Comparison of ENCODE assay signal across 12 cellular contexts in genomic region chr4:38869511-38869910, GRCh38. TPM values are rescaled to one million over a fixed set of nuclear protein-coding genes. Genes with fewer than 3 reads are reported as not detected.
DNase-seq lines count a peak whose midpoint lies in the region; ATAC-seq, FAIRE-seq and TF ChIP-seq lines count a peak whose summit lies in the region.
"Had no signal": no experiment of that assay in that cellular context is flagged by ENCODE, and none has a peak within 500 bp of the region (broad histone marks: within the 10 kb centered on the region; RNA-seq: fewer than 3 reads in every experiment).

No MANE protein-coding gene starts in this region.

- TF ChIP-seq POLR2A in HepG2 (IDR thresholded peaks at IDR 0.05; ENCODE audit: insufficient read depth in 1 of 2, low read depth in 2 of 2, low read length in 2 of 2) = no peak; a peak in 1 of 4 replicates
- no peak for TF ChIP-seq POLR2A in erythroblast (IDR thresholded peaks at IDR 0.05; ENCODE audit: low read length)

- TF ChIP-seq EP300 in HepG2 (IDR thresholded peaks at IDR 0.05; ENCODE audit: low read depth in 2 of 2, low read length in 2 of 2) (no peak), HepG2 (CRISPR knock-in tag; IDR thresholded peaks at IDR 0.05; ENCODE audit: borderline replicate concordance) (no peak)

- H3K4me3 ChIP-seq in astrocyte of the cerebellum (ENCODE audit: low read depth, low read length) (peak overlapping the region; percentile 95), HepG2 (replicated peaks in 1 of 3; ENCODE audit: insufficient read depth in 1 of 3, low read depth in 2 of 3, low read length in 3 of 3) (peak overlapping the region in 1 of 3 experiments; percentile 96; a peak in 1 of 6 replicates), stomach smooth muscle (ENCODE audit: low read length in 2 of 2) (peak overlapping the region; percentile 80 to 89)
- no peak overlapping the region for H3K4me3 ChIP-seq in CD4-positive, alpha-beta memory T cell (ENCODE audit: low read length in 2 of 2)

- H2AFZ ChIP-seq in HepG2 (ENCODE audit: low read length) = no peak overlapping the region

- peak overlapping the region; percentile 89 for H3K27ac ChIP-seq in HepG2 (ENCODE audit: extremely low read length, insufficient read depth, low read length)
- peak overlapping the region; percentile 94 for H3K27ac ChIP-seq in stomach smooth muscle (ENCODE audit: low read length)
- no peak overlapping the region for H3K27ac ChIP-seq in CD4-positive, alpha-beta memory T cell (ENCODE audit: low read depth, low read length)

- peak overlapping the region in 2 of 8 donors; percentile 18 to 67 for H3K4me3 Mint-ChIP-seq in CD4-positive, alpha-beta memory T cell
- H3K4me3 Mint-ChIP-seq: activated T-cell treated with anti-CD3 and anti-CD28 coated beads, Interleukin-2, amount 50 U/mL, for 4 hours had no signal

- intact Hi-C loops in HepG2 (cut with micrococcal nuclease; ENCODE audit: unreplicated experiment) = no loop called here
- intact Hi-C loops in CD4-positive, alpha-beta memory T cell (cut with micrococcal nuclease) = no loop called here

- in situ Hi-C loops in astrocyte of the cerebellum (cut with HindIII; ENCODE audit: low sequenced_read_pairs) (no loop called here), HepG2 (cut with HindIII; ENCODE audit: extremely low pct_ligation_motif_present, low pct_unique_long_range_greater_than_20kb) (no loop called here), GM13977 (cut with MboI; ENCODE audit: low pct_unique_long_range_greater_than_20kb, low sequenced_read_pairs, unreplicated experiment) (no loop called here)

- H3K9ac ChIP-seq in HepG2 (ENCODE audit: insufficient read depth, low read depth, low read length) (peak overlapping the region; percentile 98; the same call in 1 of the 2 replicates), stomach smooth muscle (ENCODE audit: low read length in 2 of 2) (peak overlapping the region; percentile 93 to 94)

- H3K36me3 ChIP-seq in HepG2 (replicated peaks in 1 of 2; ENCODE audit: control insufficient read depth in 1 of 2, insufficient read depth in 2 of 2, low read length in 2 of 2) (peaks cover 5% of the 10 kb centered on the region in 2 experiments), stomach smooth muscle (ENCODE audit: control insufficient read depth in 2 of 2, insufficient read depth in 2 of 2, low read length in 2 of 2) (peaks cover 0 to 9% of the 10 kb centered on the region in 2 donors)
- H3K36me3 ChIP-seq in CD4-positive, alpha-beta memory T cell (ENCODE audit: insufficient read depth, low read length) = no peaks in the 10 kb centered on the region

- peak overlapping the region; percentile 97 for H3K4me2 ChIP-seq in HepG2 (ENCODE audit: low read depth, low read length)

- ATAC-seq in HepG2 (no peak), GM18498 (IDR thresholded peaks at IDR 0.05; ENCODE audit: unreplicated experiment) (no peak)
- ATAC-seq: activated T-cell treated with anti-CD3 and anti-CD28 coated beads, Interleukin-2, amount 50 U/mL, for 4 hours had no signal

- peaks cover 7% of the 10 kb centered on the region; the same call in 1 of the 2 replicates for H4K20me1 ChIP-seq in HepG2 (ENCODE audit: insufficient read depth, low read length)

- peaks cover 42% of the 10 kb centered on the region for H3K79me2 ChIP-seq in HepG2 (ENCODE audit: insufficient read depth, low read length)

- TF ChIP-seq CTCF in astrocyte of the cerebellum (IDR thresholded peaks at IDR 0.05; ENCODE audit: low read depth, low read length, missing control alignments) (no peak), HepG2 (CRISPR knock-in tag; IDR thresholded peaks at IDR 0.05) (no peak), GM13977 (IDR thresholded peaks at IDR 0.05; ENCODE audit: extremely low read depth, insufficient read depth, missing control alignments) (no peak)

- no peaks in the 10 kb centered on the region for H3K27me3 ChIP-seq in HepG2 (ENCODE audit: control insufficient read depth in 1 of 2, insufficient read depth in 2 of 2, low read length in 2 of 2)
- no peaks in the 10 kb centered on the region for H3K27me3 ChIP-seq in stomach smooth muscle (ENCODE audit: control insufficient read depth in 1 of 2, insufficient read depth in 2 of 2, low read length in 2 of 2)
- H3K27me3 ChIP-seq in CD4-positive, alpha-beta memory T cell (ENCODE audit: insufficient read depth, low read length) = no peaks in the 10 kb centered on the region

- no TSS peak for BruUV-seq in HepG2 (replicated peaks; lab: Mats Ljungman, UMichigan)

- H3K4me1 Mint-ChIP-seq in CD4-positive, alpha-beta memory T cell = peaks cover 5 to 14% (median 11%) of the 10 kb centered on the region in 4 donors

- H3K27me3 Mint-ChIP-seq in CD4-positive, alpha-beta memory T cell = peaks cover 11 to 17% of the 10 kb centered on the region in 2 donors

- TF ChIP-seq RAD21 in HepG2 (CRISPR knock-in tag; IDR thresholded peaks at IDR 0.05) = no peak

- DNase-seq in ELR (ENCODE audit: low read depth) (peak; percentile 30), astrocyte of the cerebellum (ENCODE audit: low read depth) (no peak), HepG2 (ENCODE audit: low spot score) (no peak), GM13977 (ENCODE audit: low spot score) (no peak), erythroblast (lab: John Stamatoyannopoulos, UW) (no peak)
- no peak for DNase-seq in CD4-positive, alpha-beta memory T cell
- DNase-seq: activated CD4-positive, CD25-positive, alpha-beta regulatory T cell; activated T-cell treated with anti-CD3 and anti-CD28 coated beads, Interleukin-2, amount 50 U/mL, for 4 hours; midbrain; NCI-H446 treated with DMSO at 0.1 percent for 48 hours had no signal

- no peak overlapping the region for H3K27ac Mint-ChIP-seq in CD4-positive, alpha-beta memory T cell

- WGBS in HepG2 (ENCODE audit: low lambda C conversion rate) = 95% methylated on average over 2 of the region's 2 CpGs

- no peaks in the 10 kb centered on the region for H3K9me3 ChIP-seq in HepG2 (ENCODE audit: low read length)
- no peaks in the 10 kb centered on the region for H3K9me3 ChIP-seq in stomach smooth muscle (ENCODE audit: control insufficient read depth in 2 of 2, low read length in 2 of 2)
- no peaks in the 10 kb centered on the region for H3K9me3 ChIP-seq in CD4-positive, alpha-beta memory T cell (ENCODE audit: control insufficient read depth in 1 of 2, low read length in 2 of 2)

- POLR2A ChIA-PET in HepG2 (lab: Yijun Ruan, JAX) = no interaction called here
- POLR2A ChIA-PET in CD4-positive, alpha-beta memory T cell (lab: Charles Lee; ENCODE audit: partially characterized antibody) = no interaction called here

- no peak for FAIRE-seq in HepG2 (lab: Jason Lieb, UNC)

- H3K36me3 Mint-ChIP-seq in CD4-positive, alpha-beta memory T cell = no peaks in the 10 kb centered on the region

- H3K4me1 ChIP-seq in HepG2 (ENCODE audit: insufficient read depth, low read length) (peaks cover 78% of the 10 kb centered on the region), stomach smooth muscle (ENCODE audit: control insufficient read depth, insufficient read depth, low read length) (peaks cover 34% of the 10 kb centered on the region)
- no peaks in the 10 kb centered on the region for H3K4me1 ChIP-seq in CD4-positive, alpha-beta memory T cell (ENCODE audit: insufficient read depth, low read length)

- CTCF ChIA-PET in HepG2 (lab: Yijun Ruan, JAX; ENCODE audit: low intra/inter-chr PET ratio, low total read pairs) = no interaction called here
- CTCF ChIA-PET in CD4-positive, alpha-beta memory T cell (lab: Charles Lee; ENCODE audit: partially characterized antibody) = interaction anchor here (1.5 kb wide), 1 partner anchor 9 kb away, joined by 6 read pairs; no protein-coding TSS in a partner anchor

- H3K9me3 Mint-ChIP-seq in CD4-positive, alpha-beta memory T cell = no peaks in the 10 kb centered on the region
- H3K9me3 Mint-ChIP-seq: activated T-cell treated with anti-CD3 and anti-CD28 coated beads, Interleukin-2, amount 50 U/mL, for 4 hours had no signal

RNA-seq across cellular contexts. Expression of gene FAM114A1, which starts 1.9 kb away (rescaled TPM):
- total RNA-seq in HepG2 (2016; rRNA removed; fragmentation: Illumina TruSeq; extraction: Trizol) = 61.0 and 87.0 TPM in 2 replicates
- 8.9 and 9.7 TPM in 2 replicates for total RNA-seq in HepG2 (2016; cell fraction: cytosol; rRNA removed; fragmentation: Illumina TruSeq; extraction: Trizol; ENCODE audit: low read depth)
- total RNA-seq in HepG2 (2016; cell fraction: insoluble cytoplasmic fraction; rRNA removed; fragmentation: Illumina TruSeq; extraction: Trizol) = 59.7 and 78.6 TPM in 2 replicates
- total RNA-seq in HepG2 (2016; cell fraction: membrane; rRNA removed; fragmentation: Illumina TruSeq; extraction: Trizol) = 27.8 and 30.9 TPM in 2 replicates
- 36.3 and 40.0 TPM in 2 replicates for total RNA-seq in HepG2 (2016; cell fraction: nucleus; rRNA removed; fragmentation: Illumina TruSeq; extraction: Trizol)
- 70.4 and 76.9 TPM in 2 replicates for polyA plus RNA-seq in HepG2 (2011; rRNA removed)
- 80.2 and 86.3 TPM in 2 replicates for polyA plus RNA-seq in HepG2 (2011; cell fraction: cytosol; rRNA removed)
- polyA plus RNA-seq in HepG2 (2011; cell fraction: nucleus; rRNA removed) = 71.8 and 99.8 TPM in 2 replicates
- polyA plus RNA-seq in HepG2 (2012) = 46.7 and 54.6 TPM in 2 replicates
- 6.6 and 8.5 TPM in 2 replicates for polyA plus RNA-seq in HepG2 (2016; cell fraction: cytosol; fragmentation: Illumina TruSeq; extraction: Trizol; ENCODE audit: low read depth)
- 47.8 and 57.1 TPM in 2 replicates for polyA plus RNA-seq in HepG2 (2016; cell fraction: insoluble cytoplasmic fraction; fragmentation: Illumina TruSeq; extraction: Trizol; ENCODE audit: low read depth)
- 14.4 and 15.0 TPM in 2 replicates for polyA plus RNA-seq in HepG2 (2016; cell fraction: membrane; fragmentation: Illumina TruSeq; extraction: Trizol; ENCODE audit: low read depth)
- 39.6 and 49.5 TPM in 2 replicates for polyA plus RNA-seq in HepG2 (2016; cell fraction: nucleus; fragmentation: Illumina TruSeq; extraction: Trizol; ENCODE audit: insufficient read depth, low read depth)
- 28.7 and 145 TPM in 2 replicates for polyA minus RNA-seq in HepG2 (2011; rRNA and poly(A)+ RNA removed; ENCODE audit: low replicate concordance)
- polyA minus RNA-seq in HepG2 (2011; cell fraction: cytosol; rRNA and poly(A)+ RNA removed) = 64.1 and 82.7 TPM in 2 replicates
- polyA minus RNA-seq in HepG2 (2011; cell fraction: nucleus; rRNA and poly(A)+ RNA removed) = 115 and 140 TPM in 2 replicates
- under 1 TPM; 0.09 to 0.44 TPM for total RNA-seq in CD4-positive, alpha-beta memory T cell
- under 1 TPM in 1 of 2 donors, not detected in 1; 0.64 TPM for polyA plus RNA-seq in CD4-positive, alpha-beta memory T cell

RNA-seq across cellular contexts. Expression of gene TLR6, which starts 12.9 kb away (rescaled TPM):
- 0.52 and 0.71 TPM in 2 replicates for total RNA-seq in HepG2 (2016; rRNA removed; fragmentation: Illumina TruSeq; extraction: Trizol)
- 0.40 and 0.62 TPM in 2 replicates for total RNA-seq in HepG2 (2016; cell fraction: cytosol; rRNA removed; fragmentation: Illumina TruSeq; extraction: Trizol; ENCODE audit: low read depth)
- 0.31 and 0.54 TPM in 2 replicates for total RNA-seq in HepG2 (2016; cell fraction: insoluble cytoplasmic fraction; rRNA removed; fragmentation: Illumina TruSeq; extraction: Trizol)
- 1.0 and 1.2 TPM in 2 replicates for total RNA-seq in HepG2 (2016; cell fraction: membrane; rRNA removed; fragmentation: Illumina TruSeq; extraction: Trizol)
- total RNA-seq in HepG2 (2016; cell fraction: nucleus; rRNA removed; fragmentation: Illumina TruSeq; extraction: Trizol) = 0.71 and 0.72 TPM in 2 replicates
- 0.18 and 0.33 TPM in 2 replicates for polyA plus RNA-seq in HepG2 (2011; rRNA removed)
- polyA plus RNA-seq in HepG2 (2011; cell fraction: cytosol; rRNA removed) = 0.05 and 0.12 TPM in 2 replicates
- 0.19 and 0.23 TPM in 2 replicates for polyA plus RNA-seq in HepG2 (2011; cell fraction: nucleus; rRNA removed)
- polyA plus RNA-seq in HepG2 (2012) = 0.12 and 0.39 TPM in 2 replicates
- 0.02 TPM in 1 of 2 replicates, not detected in the other for polyA plus RNA-seq in HepG2 (2016; cell fraction: cytosol; fragmentation: Illumina TruSeq; extraction: Trizol; ENCODE audit: low read depth)
- polyA plus RNA-seq in HepG2 (2016; cell fraction: insoluble cytoplasmic fraction; fragmentation: Illumina TruSeq; extraction: Trizol; ENCODE audit: low read depth) = 0.17 and 0.19 TPM in 2 replicates
- 0.03 and 0.06 TPM in 2 replicates for polyA plus RNA-seq in HepG2 (2016; cell fraction: membrane; fragmentation: Illumina TruSeq; extraction: Trizol; ENCODE audit: low read depth)
- 0.61 and 0.71 TPM in 2 replicates for polyA plus RNA-seq in HepG2 (2016; cell fraction: nucleus; fragmentation: Illumina TruSeq; extraction: Trizol; ENCODE audit: insufficient read depth, low read depth)
- 0.20 and 7.2 TPM in 2 replicates for polyA minus RNA-seq in HepG2 (2011; rRNA and poly(A)+ RNA removed; ENCODE audit: low replicate concordance)
- polyA minus RNA-seq in HepG2 (2011; cell fraction: cytosol; rRNA and poly(A)+ RNA removed) = 0.26 and 0.59 TPM in 2 replicates
- 0.62 and 0.90 TPM in 2 replicates for polyA minus RNA-seq in HepG2 (2011; cell fraction: nucleus; rRNA and poly(A)+ RNA removed)
- total RNA-seq in CD4-positive, alpha-beta memory T cell = 1 to 10 TPM; 7.3 to 7.7 TPM
- polyA plus RNA-seq in CD4-positive, alpha-beta memory T cell = under 1 TPM; 0.03 to 0.89 TPM

Comparison
In these comparisons a context has a peak if more than half of its experiments do, and no peak if none do; other contexts are left out.
1. H3K4me3 ChIP-seq: peak in astrocyte of the cerebellum (single experiment) and stomach smooth muscle (2 of 2); none in CD4-positive, alpha-beta memory T cell (0 of 2).
2. RNA of gene FAM114A1, which starts 1.9 kb away (total RNA-seq): 8.9 to 87.0 TPM in HepG2; 0.09 to 0.44 TPM in CD4-positive, alpha-beta memory T cell; every median in the first group is over 4 times any median in the second.